Comparison of ENCODE assay signal across 1 cellular context in genomic region chr7:50446542-50446960, GRCh38.
TF ChIP-seq lines count a peak whose summit lies in the region.

No MANE protein-coding gene starts in this region.

TF ChIP-seq in HepG2, 621 proteins besides CTCF, POLR2A, EP300 and RAD21 (continued from another document):
- TF ChIP-seq CREB1 (IDR thresholded peaks at IDR 0.05) (no peak), CREB1 (CRISPR knock-in tag; IDR thresholded peaks at IDR 0.05) (0 out of 2 replicates have a peak, but pooled peaks have one; percentile 13), ZNF660 (CRISPR knock-in tag; IDR thresholded peaks at IDR 0.05; ENCODE audit: borderline replicate concordance, low read depth) (no peak), CENPT (CRISPR knock-in tag; IDR thresholded peaks at IDR 0.05; ENCODE audit: low read depth) (no peak), ZNF558 (CRISPR knock-in tag; IDR thresholded peaks at IDR 0.05; ENCODE audit: borderline replicate concordance) (no peak), TGIF2 (CRISPR knock-in tag; IDR thresholded peaks at IDR 0.05) (no peak), CEBPG (CRISPR knock-in tag; IDR thresholded peaks at IDR 0.05) (0 out of 2 replicates have a peak, but pooled peaks have one; percentile 19), KDM6A (CRISPR knock-in tag; IDR thresholded peaks at IDR 0.05; ENCODE audit: low read depth) (no peak), CEBPB (IDR thresholded peaks at IDR 0.05; ENCODE audit: borderline replicate concordance, low read depth, low read length) (peak; percentile 5; the same call in 1 of the 2 replicates), GATAD2A (CRISPR knock-in tag; IDR thresholded peaks at IDR 0.05) (0 out of 2 replicates have a peak, but pooled peaks have one; percentile 12), SKI (IDR thresholded peaks at IDR 0.05; ENCODE audit: partially characterized antibody) (no peak), ZFP91 (CRISPR knock-in tag; IDR thresholded peaks at IDR 0.05; ENCODE audit: borderline replicate concordance) (no peak), SMAD1 (CRISPR knock-in tag; IDR thresholded peaks at IDR 0.05; ENCODE audit: borderline replicate concordance, low read depth) (no peak), TCF7 (IDR thresholded peaks at IDR 0.05; ENCODE audit: low read depth) (peak; percentile 67), MTA1 (CRISPR knock-in tag; IDR thresholded peaks at IDR 0.05; ENCODE audit: borderline replicate concordance) (no peak), MYNN (CRISPR knock-in tag; IDR thresholded peaks at IDR 0.05; ENCODE audit: low read depth) (no peak), ZNF891 (CRISPR knock-in tag; IDR thresholded peaks at IDR 0.05) (no peak), ZNF740 (CRISPR knock-in tag; IDR thresholded peaks at IDR 0.05) (no peak), AHR (CRISPR knock-in tag; IDR thresholded peaks at IDR 0.05) (no peak), ZNF468 (CRISPR knock-in tag; IDR thresholded peaks at IDR 0.05) (no peak), ZNF232 (CRISPR knock-in tag; IDR thresholded peaks at IDR 0.05; ENCODE audit: borderline replicate concordance) (no peak), TRAFD1 (CRISPR knock-in tag; IDR thresholded peaks at IDR 0.05; ENCODE audit: borderline replicate concordance) (no peak), ZIK1 (CRISPR knock-in tag; IDR thresholded peaks at IDR 0.05; ENCODE audit: borderline replicate concordance, low read depth) (no peak), HNRNPLL (IDR thresholded peaks at IDR 0.05; ENCODE audit: low read depth, low read length, poor library complexity, severe bottlenecking) (no peak), GMEB1 (CRISPR knock-in tag; IDR thresholded peaks at IDR 0.05; ENCODE audit: borderline replicate concordance) (no peak), TFAP4 (IDR thresholded peaks at IDR 0.05; ENCODE audit: borderline replicate concordance, low read depth) (no peak), MAFK (conservative IDR thresholded peaks at IDR 0.05 in 1 of 2, IDR thresholded peaks at IDR 0.05 in 1 of 2; ENCODE audit: low read length in 2 of 2) (0 out of 4 replicates have a peak, but pooled peaks of 1 of the 2 experiments have one; percentile 16), USF2 (IDR thresholded peaks at IDR 0.05; ENCODE audit: low read depth, low read length) (no peak), USF2 (CRISPR knock-in tag; IDR thresholded peaks at IDR 0.05; ENCODE audit: borderline replicate concordance) (no peak), YY1 (IDR thresholded peaks at IDR 0.05; ENCODE audit: insufficient read depth, insufficient replicate concordance, low read depth, low read length) (no peak), NFIC (IDR thresholded peaks at IDR 0.05; ENCODE audit: low read length) (no peak), MAZ (IDR thresholded peaks at IDR 0.05; ENCODE audit: borderline replicate concordance, low read depth, low read length) (no peak), MAZ (CRISPR knock-in tag; IDR thresholded peaks at IDR 0.05; ENCODE audit: low read depth) (no peak), ZFP36 (IDR thresholded peaks at IDR 0.05; ENCODE audit: borderline replicate concordance, low read depth, low read length, partially characterized antibody) (no peak), ZBTB1 (CRISPR knock-in tag; IDR thresholded peaks at IDR 0.05; ENCODE audit: borderline replicate concordance) (no peak), MZF1 (CRISPR knock-in tag; IDR thresholded peaks at IDR 0.05; ENCODE audit: borderline replicate concordance) (no peak)
- TF ChIP-seq, protein P1, sequence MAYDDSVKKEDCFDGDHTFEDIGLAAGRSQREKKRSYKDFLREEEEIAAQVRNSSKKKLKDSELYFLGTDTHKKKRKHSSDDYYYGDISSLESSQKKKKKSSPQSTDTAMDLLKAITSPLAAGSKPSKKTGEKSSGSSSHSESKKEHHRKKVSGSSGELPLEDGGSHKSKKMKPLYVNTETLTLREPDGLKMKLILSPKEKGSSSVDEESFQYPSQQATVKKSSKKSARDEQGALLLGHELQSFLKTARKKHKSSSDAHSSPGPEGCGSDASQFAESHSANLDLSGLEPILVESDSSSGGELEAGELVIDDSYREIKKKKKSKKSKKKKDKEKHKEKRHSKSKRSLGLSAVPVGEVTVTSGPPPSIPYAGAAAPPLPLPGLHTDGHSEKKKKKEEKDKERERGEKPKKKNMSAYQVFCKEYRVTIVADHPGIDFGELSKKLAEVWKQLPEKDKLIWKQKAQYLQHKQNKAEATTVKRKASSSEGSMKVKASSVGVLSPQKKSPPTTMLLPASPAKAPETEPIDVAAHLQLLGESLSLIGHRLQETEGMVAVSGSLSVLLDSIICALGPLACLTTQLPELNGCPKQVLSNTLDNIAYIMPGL (CRISPR knock-in tag; IDR thresholded peaks at IDR 0.05; ENCODE audit: borderline replicate concordance in 1 of 2, low read depth in 1 of 2), result no peak
- TF ChIP-seq, protein P2, sequence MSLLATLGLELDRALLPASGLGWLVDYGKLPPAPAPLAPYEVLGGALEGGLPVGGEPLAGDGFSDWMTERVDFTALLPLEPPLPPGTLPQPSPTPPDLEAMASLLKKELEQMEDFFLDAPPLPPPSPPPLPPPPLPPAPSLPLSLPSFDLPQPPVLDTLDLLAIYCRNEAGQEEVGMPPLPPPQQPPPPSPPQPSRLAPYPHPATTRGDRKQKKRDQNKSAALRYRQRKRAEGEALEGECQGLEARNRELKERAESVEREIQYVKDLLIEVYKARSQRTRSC (CRISPR knock-in tag; IDR thresholded peaks at IDR 0.05; ENCODE audit: low read depth), result no peak
- TF ChIP-seq, protein P3, sequence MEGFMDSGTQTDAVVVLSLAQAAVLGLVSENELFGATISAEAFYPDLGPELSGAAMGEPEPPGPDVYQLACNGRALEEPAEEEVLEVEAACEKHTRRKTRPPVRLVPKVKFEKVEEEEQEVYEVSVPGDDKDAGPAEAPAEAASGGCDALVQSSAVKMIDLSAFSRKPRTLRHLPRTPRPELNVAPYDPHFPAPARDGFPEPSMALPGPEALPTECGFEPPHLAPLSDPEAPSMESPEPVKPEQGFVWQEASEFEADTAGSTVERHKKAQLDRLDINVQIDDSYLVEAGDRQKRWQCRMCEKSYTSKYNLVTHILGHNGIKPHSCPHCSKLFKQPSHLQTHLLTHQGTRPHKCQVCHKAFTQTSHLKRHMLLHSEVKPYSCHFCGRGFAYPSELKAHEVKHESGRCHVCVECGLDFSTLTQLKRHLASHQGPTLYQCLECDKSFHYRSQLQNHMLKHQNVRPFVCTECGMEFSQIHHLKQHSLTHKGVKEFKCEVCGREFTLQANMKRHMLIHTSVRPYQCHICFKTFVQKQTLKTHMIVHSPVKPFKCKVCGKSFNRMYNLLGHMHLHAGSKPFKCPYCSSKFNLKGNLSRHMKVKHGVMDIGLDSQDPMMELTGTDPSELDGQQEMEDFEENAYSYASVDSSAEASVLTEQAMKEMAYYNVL (CRISPR knock-in tag; IDR thresholded peaks at IDR 0.05; ENCODE audit: borderline replicate concordance), result no peak
